ENCODE assay signal across 1 cellular context in the genomic region with DNA sequence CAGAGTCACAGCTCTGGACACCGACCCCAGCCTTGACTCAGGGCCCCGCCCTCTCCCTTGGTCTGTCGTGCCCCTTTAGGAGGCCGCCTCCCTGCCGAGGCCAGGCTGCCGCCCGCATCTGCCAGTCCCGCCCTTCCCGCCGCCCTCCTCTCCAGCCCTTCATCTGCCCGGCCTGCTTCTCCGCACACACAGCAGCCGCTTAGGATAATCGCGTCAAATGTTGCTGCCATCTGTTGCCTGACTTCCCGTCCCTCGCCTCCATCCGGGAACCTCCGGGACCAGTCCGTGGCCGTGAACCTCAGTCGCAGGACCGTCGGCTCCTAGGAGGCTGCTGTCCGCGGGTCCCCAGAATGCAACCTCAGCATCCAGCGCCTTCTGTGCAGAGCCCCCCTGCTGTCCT.
TF ChIP-seq lines count a peak whose summit lies in the region.

No MANE protein-coding gene starts in this region.

TF ChIP-seq in HEK293, 187 proteins besides CTCF, POLR2A, EP300 and RAD21:
- TF ChIP-seq IKZF3 (tag by site-specific recombination; IDR thresholded peaks at IDR 0.05) (0 out of 2 replicates have a peak, but pooled peaks have one; percentile 18), ZNF391 (tag by site-specific recombination; IDR thresholded peaks at IDR 0.05; ENCODE audit: borderline replicate concordance, low read depth) (no peak), AEBP2 (tag by site-specific recombination; IDR thresholded peaks at IDR 0.05; ENCODE audit: borderline replicate concordance) (no peak), SP2 (tag by site-specific recombination; IDR thresholded peaks at IDR 0.05) (peak; percentile 35), ZNF596 (tag by site-specific recombination; IDR thresholded peaks at IDR 0.05) (no peak), ZNF585B (tag by site-specific recombination; IDR thresholded peaks at IDR 0.05) (no peak), FEZF1 (tag by site-specific recombination; IDR thresholded peaks at IDR 0.05) (no peak), SCRT2 (tag by site-specific recombination; IDR thresholded peaks at IDR 0.05) (peak; percentile 49; the same call in 1 of the 2 replicates), SETDB1 (IDR thresholded peaks at IDR 0.05; ENCODE audit: insufficient read length, low read length) (no peak), SP7 (tag by site-specific recombination; IDR thresholded peaks at IDR 0.05) (0 out of 2 replicates have a peak, but pooled peaks have one; percentile 18), ZBTB8A (tag by site-specific recombination; IDR thresholded peaks at IDR 0.05) (0 out of 2 replicates have a peak, but pooled peaks have one; percentile 17), ZNF202 (tag by site-specific recombination; IDR thresholded peaks at IDR 0.05; ENCODE audit: borderline replicate concordance) (no peak), ZNF133 (tag by site-specific recombination; IDR thresholded peaks at IDR 0.05) (no peak), ZNF354C (tag by site-specific recombination; IDR thresholded peaks at IDR 0.05; ENCODE audit: borderline replicate concordance, low read depth) (no peak), ZIC2 (tag by site-specific recombination; IDR thresholded peaks at IDR 0.05) (peak; percentile 39; the same call in 1 of the 2 replicates), KLF1 (tag by site-specific recombination; IDR thresholded peaks at IDR 0.05) (peak; percentile 97), MZF1 (tag by site-specific recombination; IDR thresholded peaks at IDR 0.05; ENCODE audit: borderline replicate concordance) (no peak)
- TF ChIP-seq, protein P1, sequence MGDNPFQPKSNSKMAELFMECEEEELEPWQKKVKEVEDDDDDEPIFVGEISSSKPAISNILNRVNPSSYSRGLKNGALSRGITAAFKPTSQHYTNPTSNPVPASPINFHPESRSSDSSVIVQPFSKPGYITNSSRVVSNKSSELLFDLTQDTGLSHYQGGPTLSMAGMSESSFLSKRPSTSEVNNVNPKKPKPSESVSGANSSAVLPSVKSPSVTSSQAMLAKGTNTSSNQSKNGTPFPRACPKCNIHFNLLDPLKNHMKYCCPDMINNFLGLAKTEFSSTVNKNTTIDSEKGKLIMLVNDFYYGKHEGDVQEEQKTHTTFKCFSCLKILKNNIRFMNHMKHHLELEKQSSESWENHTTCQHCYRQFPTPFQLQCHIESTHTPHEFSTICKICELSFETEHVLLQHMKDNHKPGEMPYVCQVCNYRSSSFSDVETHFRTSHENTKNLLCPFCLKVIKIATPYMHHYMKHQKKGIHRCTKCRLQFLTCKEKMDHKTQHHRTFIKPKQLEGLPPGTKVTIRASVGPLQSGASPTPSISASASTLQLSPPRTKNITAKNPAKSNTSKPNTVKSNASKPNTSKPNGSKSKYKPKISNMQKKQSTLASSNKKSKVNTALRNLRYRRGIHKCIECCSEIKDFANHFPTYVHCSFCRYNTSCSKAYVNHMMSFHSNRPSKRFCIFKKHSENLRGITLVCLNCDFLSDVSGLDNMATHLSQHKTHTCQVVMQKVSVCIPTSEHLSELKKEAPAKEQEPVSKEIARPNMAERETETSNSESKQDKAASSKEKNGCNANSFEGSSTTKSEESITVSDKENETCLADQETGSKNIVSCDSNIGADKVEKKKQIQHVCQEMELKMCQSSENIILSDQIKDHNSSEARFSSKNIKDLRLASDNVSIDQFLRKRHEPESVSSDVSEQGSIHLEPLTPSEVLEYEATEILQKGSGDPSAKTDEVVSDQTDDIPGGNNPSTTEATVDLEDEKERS (tag by site-specific recombination; IDR thresholded peaks at IDR 0.05) = no peak
- TF ChIP-seq, protein P2, sequence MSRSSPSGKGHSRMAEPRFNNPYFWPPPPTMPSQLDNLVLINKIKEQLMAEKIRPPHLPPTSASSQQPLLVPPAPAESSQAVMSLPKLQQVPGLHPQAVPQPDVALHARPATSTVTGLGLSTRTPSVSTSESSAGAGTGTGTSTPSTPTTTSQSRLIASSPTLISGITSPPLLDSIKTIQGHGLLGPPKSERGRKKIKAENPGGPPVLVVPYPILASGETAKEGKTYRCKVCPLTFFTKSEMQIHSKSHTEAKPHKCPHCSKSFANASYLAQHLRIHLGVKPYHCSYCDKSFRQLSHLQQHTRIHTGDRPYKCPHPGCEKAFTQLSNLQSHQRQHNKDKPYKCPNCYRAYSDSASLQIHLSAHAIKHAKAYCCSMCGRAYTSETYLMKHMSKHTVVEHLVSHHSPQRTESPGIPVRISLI (tag by site-specific recombination; IDR thresholded peaks at IDR 0.05) = no peak
